39 cellular contexts compared by ENCODE assay signal in genomic region chr9:122718038-122718437, GRCh38. TPM values are rescaled to one million over a fixed set of nuclear protein-coding genes. Genes with fewer than 3 reads are reported as not detected.
"Had no signal": no experiment of that assay in that cellular context is flagged by ENCODE, and none has a peak within 500 bp of the region (broad histone marks: within the 10 kb centered on the region; RNA-seq: fewer than 3 reads in every experiment).

No MANE protein-coding gene starts in this region.

- H3K4me3 ChIP-seq: adrenal gland, ascending aorta, body of pancreas, breast epithelium, cardiac muscle cell had no signal

- H3K4me1 ChIP-seq: adrenal gland, ascending aorta, body of pancreas, breast epithelium had no signal

- H3K27ac ChIP-seq: adrenal gland, ascending aorta, body of pancreas, brain microvascular endothelial cell, breast epithelium, cardiac muscle cell had no signal

- H3K9me3 ChIP-seq: adrenal gland had no signal

- DNase-seq: activated effector memory CD4-positive, alpha-beta T cell treated with anti-CD3 and anti-CD28 coated beads, Interleukin-2, amount 50 U/mL, for 16 hours; activated effector memory CD4-positive, alpha-beta T cell treated with Interleukin-2 at 50 U/mL for 16 hours; activated gamma-delta T cell; activated gamma-delta T cell treated with Interleukin-2 at 50 U/mL for 16 hours; activated naive CD4-positive, alpha-beta T cell; activated naive CD4-positive, alpha-beta T cell treated with anti-CD3 and anti-CD28 coated beads for 36 hours; activated naive CD4-positive, alpha-beta T cell treated with anti-CD3 and anti-CD28 coated beads, Interleukin-2, amount 10 ng/mL, durations not matched to agents 7 days and 5 days; activated naive CD4-positive, alpha-beta T cell treated with anti-CD3 and anti-CD28 coated beads, Interleukin-2, amount 50 U/mL, for 16 hours; activated naive CD4-positive, alpha-beta T cell treated with Interleukin-2 at 50 U/mL for 16 hours; activated naive CD8-positive, alpha-beta T cell treated with anti-CD3 and anti-CD28 coated beads for 36 hours; activated naive CD8-positive, alpha-beta T cell treated with anti-CD3 and anti-CD28 coated beads, Interleukin-2, amount 10 ng/mL, durations not matched to agents 7 days and 5 days; activated naive CD8-positive, alpha-beta T cell treated with anti-CD3 and anti-CD28 coated beads, Interleukin-2, amount 50 U/mL, for 24 hours; activated T-cell treated with anti-CD3 and anti-CD28 coated beads, Interleukin-2, amount 50 U/mL, for 24 hours; activated T-cell treated with anti-CD3 and anti-CD28 coated beads, Interleukin-2, amount 50 U/mL, for 4 hours; activated T-cell treated with anti-CD3 and anti-CD28 coated beads, Interleukin-2, amount 50 U/mL, for 48 hours; activated T-cell treated with anti-CD3 and anti-CD28 coated beads, Interleukin-2, amount 50 U/mL, for 72 hours; adrenal gland; amniotic stem cell; amygdala; anterior cingulate cortex; aorta; body of pancreas; brain microvascular endothelial cell; caudate nucleus; central memory CD4-positive, alpha-beta T cell; cerebellar nuclear complex had no signal

- FAIRE-seq: astrocyte, bronchial epithelial cell had no signal

- H3K27me3 ChIP-seq: adrenal gland, ascending aorta, body of pancreas, brain microvascular endothelial cell, breast epithelium, cardiac muscle cell had no signal

- ATAC-seq: activated naive CD4-positive, alpha-beta T cell treated with anti-CD3 and anti-CD28 coated beads, Interleukin-2, amount 50 U/mL, for 72 hours; activated naive CD8-positive, alpha-beta T cell treated with anti-CD3 and anti-CD28 coated beads, Interleukin-2, amount 50 U/mL, for 24 hours; activated T-cell treated with anti-CD3 and anti-CD28 coated beads, Interleukin-2, amount 50 U/mL, for 4 hours; activated T-cell treated with anti-CD3 and anti-CD28 coated beads, Interleukin-2, amount 50 U/mL, for 72 hours; activated T-helper 17 cell treated with anti-CD3 and anti-CD28 coated beads, Interleukin-2, amount 50 U/mL, for 72 hours; body of pancreas had no signal

- H3K36me3 ChIP-seq: adrenal gland, ascending aorta, brain microvascular endothelial cell, breast epithelium, cardiac muscle cell had no signal

RNA-seq across cellular contexts. Expression of gene OR1L4, which starts 5.8 kb away (rescaled TPM):
- total RNA-seq: activated naive CD4-positive, alpha-beta T cell treated with anti-CD3 and anti-CD28 coated beads for 36 hours; activated naive CD4-positive, alpha-beta T cell treated with anti-CD3 and anti-CD28 coated beads, Interleukin-2, amount 50 U/mL, for 72 hours; activated naive CD8-positive, alpha-beta T cell treated with anti-CD3 and anti-CD28 coated beads for 36 hours; activated naive CD8-positive, alpha-beta T cell treated with anti-CD3 and anti-CD28 coated beads, Interleukin-2, amount 10 ng/mL, durations not matched to agents 7 days and 5 days; activated T-cell treated with anti-CD3 and anti-CD28 coated beads, Interleukin-2, amount 50 U/mL, for 4 hours; activated T-cell treated with anti-CD3 and anti-CD28 coated beads, Interleukin-2, amount 50 U/mL, for 72 hours; activated T-helper 1 cell treated with anti-CD3 and anti-CD28 coated beads, Interleukin-12 subunit alpha, Interleukin-12 subunit beta, Interleukin-2, Interleukin-4 antibody, amounts not matched to agents 30 ng/mL and 10 ng/mL and 1 ng/mL, durations not matched to agents 14 hours and 24 hours and 36 hours; activated T-helper 17 cell treated with anti-CD3 and anti-CD28 coated beads, Interleukin-2, amount 50 U/mL, for 72 hours; activated T-helper 2 cell treated with anti-CD3 and anti-CD28 coated beads, Interferon-gamma antibody, Interleukin-2, Interleukin-4, amounts not matched to agents 10 μg/mL and 5 μg/mL and 100 μg/mL, durations not matched to agents 14 hours and 24 hours and 36 hours; adrenal gland; aorta; ascending aorta; astrocyte; body of pancreas; breast epithelium; bronchial epithelial cell; cardiac muscle cell; cardiac septum; cerebellum; chondrocyte had no signal
- polyA plus RNA-seq: adipose tissue, adrenal gland, aorta, cardiac muscle cell had no signal

RNA-seq across cellular contexts. Expression of gene OR1L6, which starts 24.1 kb away (rescaled TPM):
- total RNA-seq: activated naive CD4-positive, alpha-beta T cell treated with anti-CD3 and anti-CD28 coated beads for 36 hours; activated naive CD4-positive, alpha-beta T cell treated with anti-CD3 and anti-CD28 coated beads, Interleukin-2, amount 50 U/mL, for 72 hours; activated naive CD8-positive, alpha-beta T cell treated with anti-CD3 and anti-CD28 coated beads for 36 hours; activated naive CD8-positive, alpha-beta T cell treated with anti-CD3 and anti-CD28 coated beads, Interleukin-2, amount 10 ng/mL, durations not matched to agents 7 days and 5 days; activated T-cell treated with anti-CD3 and anti-CD28 coated beads, Interleukin-2, amount 50 U/mL, for 4 hours; activated T-cell treated with anti-CD3 and anti-CD28 coated beads, Interleukin-2, amount 50 U/mL, for 72 hours; activated T-helper 1 cell treated with anti-CD3 and anti-CD28 coated beads, Interleukin-12 subunit alpha, Interleukin-12 subunit beta, Interleukin-2, Interleukin-4 antibody, amounts not matched to agents 30 ng/mL and 10 ng/mL and 1 ng/mL, durations not matched to agents 14 hours and 24 hours and 36 hours; activated T-helper 17 cell treated with anti-CD3 and anti-CD28 coated beads, Interleukin-2, amount 50 U/mL, for 72 hours; activated T-helper 2 cell treated with anti-CD3 and anti-CD28 coated beads, Interferon-gamma antibody, Interleukin-2, Interleukin-4, amounts not matched to agents 10 μg/mL and 5 μg/mL and 100 μg/mL, durations not matched to agents 14 hours and 24 hours and 36 hours; adrenal gland; aorta; ascending aorta; astrocyte; body of pancreas; breast epithelium; bronchial epithelial cell; cardiac muscle cell; cardiac septum; cerebellum; chondrocyte had no signal
- polyA plus RNA-seq: adipose tissue, adrenal gland, aorta had no signal

RNA-seq across cellular contexts. Expression of gene OR1L3, which starts 43.1 kb away (rescaled TPM):
- total RNA-seq: activated naive CD4-positive, alpha-beta T cell treated with anti-CD3 and anti-CD28 coated beads for 36 hours; activated naive CD4-positive, alpha-beta T cell treated with anti-CD3 and anti-CD28 coated beads, Interleukin-2, amount 50 U/mL, for 72 hours; activated naive CD8-positive, alpha-beta T cell treated with anti-CD3 and anti-CD28 coated beads for 36 hours; activated naive CD8-positive, alpha-beta T cell treated with anti-CD3 and anti-CD28 coated beads, Interleukin-2, amount 10 ng/mL, durations not matched to agents 7 days and 5 days; activated T-cell treated with anti-CD3 and anti-CD28 coated beads, Interleukin-2, amount 50 U/mL, for 4 hours; activated T-cell treated with anti-CD3 and anti-CD28 coated beads, Interleukin-2, amount 50 U/mL, for 72 hours; activated T-helper 1 cell treated with anti-CD3 and anti-CD28 coated beads, Interleukin-12 subunit alpha, Interleukin-12 subunit beta, Interleukin-2, Interleukin-4 antibody, amounts not matched to agents 30 ng/mL and 10 ng/mL and 1 ng/mL, durations not matched to agents 14 hours and 24 hours and 36 hours; activated T-helper 17 cell treated with anti-CD3 and anti-CD28 coated beads, Interleukin-2, amount 50 U/mL, for 72 hours; activated T-helper 2 cell treated with anti-CD3 and anti-CD28 coated beads, Interferon-gamma antibody, Interleukin-2, Interleukin-4, amounts not matched to agents 10 μg/mL and 5 μg/mL and 100 μg/mL, durations not matched to agents 14 hours and 24 hours and 36 hours; adrenal gland; aorta; ascending aorta; astrocyte; body of pancreas; breast epithelium; bronchial epithelial cell; cardiac muscle cell; cardiac septum; cerebellum; chondrocyte had no signal
- polyA plus RNA-seq: adipose tissue, adrenal gland, aorta, cardiac muscle cell had no signal

RNA-seq across cellular contexts. Expression of gene OR1L1, which starts 56.5 kb away (rescaled TPM):
- total RNA-seq: activated naive CD4-positive, alpha-beta T cell treated with anti-CD3 and anti-CD28 coated beads for 36 hours; activated naive CD4-positive, alpha-beta T cell treated with anti-CD3 and anti-CD28 coated beads, Interleukin-2, amount 50 U/mL, for 72 hours; activated naive CD8-positive, alpha-beta T cell treated with anti-CD3 and anti-CD28 coated beads for 36 hours; activated naive CD8-positive, alpha-beta T cell treated with anti-CD3 and anti-CD28 coated beads, Interleukin-2, amount 10 ng/mL, durations not matched to agents 7 days and 5 days; activated T-cell treated with anti-CD3 and anti-CD28 coated beads, Interleukin-2, amount 50 U/mL, for 4 hours; activated T-cell treated with anti-CD3 and anti-CD28 coated beads, Interleukin-2, amount 50 U/mL, for 72 hours; activated T-helper 1 cell treated with anti-CD3 and anti-CD28 coated beads, Interleukin-12 subunit alpha, Interleukin-12 subunit beta, Interleukin-2, Interleukin-4 antibody, amounts not matched to agents 30 ng/mL and 10 ng/mL and 1 ng/mL, durations not matched to agents 14 hours and 24 hours and 36 hours; activated T-helper 17 cell treated with anti-CD3 and anti-CD28 coated beads, Interleukin-2, amount 50 U/mL, for 72 hours; activated T-helper 2 cell treated with anti-CD3 and anti-CD28 coated beads, Interferon-gamma antibody, Interleukin-2, Interleukin-4, amounts not matched to agents 10 μg/mL and 5 μg/mL and 100 μg/mL, durations not matched to agents 14 hours and 24 hours and 36 hours; adrenal gland; aorta; ascending aorta; astrocyte; body of pancreas; breast epithelium; bronchial epithelial cell; cardiac muscle cell; cardiac septum; cerebellum; chondrocyte had no signal
- polyA plus RNA-seq: adipose tissue, adrenal gland, aorta, cardiac muscle cell had no signal
